Comparison of ENCODE assay signal across 9 cellular contexts in genomic region chr6:22145823-22146379, GRCh38.
DNase-seq lines count a peak whose midpoint lies in the region; ATAC-seq and TF ChIP-seq lines count a peak whose summit lies in the region.
"Had no signal": no experiment of that assay in that cellular context is flagged by ENCODE, and none has a peak within 500 bp of the region (broad histone marks: within the 10 kb centered on the region; RNA-seq: fewer than 3 reads in every experiment).

No MANE protein-coding gene starts in this region.

- no peaks in the 10 kb centered on the region for H3K36me3 ChIP-seq in upper lobe of right lung
- H3K36me3 ChIP-seq: ovary had no signal

- peaks cover 8% of the 10 kb centered on the region for H3K4me1 ChIP-seq in upper lobe of right lung

- no peaks in the 10 kb centered on the region for H3K9me3 ChIP-seq in upper lobe of right lung
- H3K9me3 ChIP-seq: ovary had no signal

- DNase-seq in ELR (ENCODE audit: low read depth) (peak; percentile 7), NCI-H345 treated with DMSO at 0.1 percent for 48 hours (lab: John Stamatoyannopoulos, UW; ENCODE audit: unreplicated experiment) (peak; percentile 53), chondrocyte (ENCODE audit: low spot score) (no peak), medulla oblongata (ENCODE audit: extremely low spot score) (peak; percentile 96), upper lobe of right lung (no peak)

- TF ChIP-seq CTCF in chondrocyte (IDR thresholded peaks at IDR 0.05): peak; percentile 73
- no peak for TF ChIP-seq CTCF in upper lobe of right lung (IDR thresholded peaks at IDR 0.05)

- no peaks in the 10 kb centered on the region for H3K9me3 Mint-ChIP-seq in chondrocyte (ENCODE audit: low read depth)

- H3K4me1 Mint-ChIP-seq in chondrocyte (ENCODE audit: low read depth): peaks cover 60% of the 10 kb centered on the region

- intact Hi-C loops in upper lobe of right lung (cut with DNase I): no loop called here

- H3K27me3 Mint-ChIP-seq in chondrocyte (ENCODE audit: low read depth): no peaks in the 10 kb centered on the region

- no peak overlapping the region for H3K4me3 ChIP-seq in upper lobe of right lung
- H3K4me3 ChIP-seq: ovary had no signal

- no peaks in the 10 kb centered on the region for H3K36me3 Mint-ChIP-seq in chondrocyte (ENCODE audit: low read depth)

- H3K27ac ChIP-seq in upper lobe of right lung: no peak overlapping the region
- H3K27ac ChIP-seq: ovary had no signal

- H3K27me3 ChIP-seq in upper lobe of right lung: no peaks in the 10 kb centered on the region
- H3K27me3 ChIP-seq: ovary had no signal

- ATAC-seq in GM19023 (IDR thresholded peaks at IDR 0.05; ENCODE audit: unreplicated experiment) (no peak), HG02610 (IDR thresholded peaks at IDR 0.05; ENCODE audit: unreplicated experiment) (no peak), upper lobe of right lung (no peak), HG02884 (IDR thresholded peaks at IDR 0.05; ENCODE audit: unreplicated experiment) (no peak)

- peak overlapping the region; percentile 7 for H3K4me3 Mint-ChIP-seq in chondrocyte (ENCODE audit: unreplicated experiment)

- H3K27ac Mint-ChIP-seq in chondrocyte (ENCODE audit: unreplicated experiment): peak overlapping the region; percentile 85

Comparison
In these comparisons a context has a peak if more than half of its experiments do, and no peak if none do; other contexts are left out.
1. DNase-seq: peak in ELR (single experiment), NCI-H345 treated with DMSO at 0.1 percent for 48 hours (single experiment) and medulla oblongata (single experiment); none in chondrocyte (single experiment) and upper lobe of right lung (single experiment).